In genomic region chr18:48949051-48949605, GRCh38 we compare ENCODE assay signal across 8 cellular contexts. TPM values are rescaled to one million over a fixed set of nuclear protein-coding genes. Genes with fewer than 3 reads are reported as not detected.
A peak's percentile ranks its signal among the peaks of the same experiment; 100 is the strongest.
DNase-seq lines count a peak whose midpoint lies in the region; ATAC-seq and TF ChIP-seq lines count a peak whose summit lies in the region.

No MANE protein-coding gene starts in this region.

- H3K9ac ChIP-seq in SK-N-SH = peak overlapping the region; percentile 91

- H3F3A ChIP-seq in SK-N-SH (replicated peaks; ENCODE audit: insufficient read depth) = peaks cover 68% of the 10 kb centered on the region

- POLR2A ChIA-PET in SK-N-SH (lab: Yijun Ruan, JAX) = interaction anchor here (1.6 kb wide), 1 partner anchor 89 kb away, joined by 7 read pairs; no protein-coding TSS in a partner anchor

- H3K9me3 ChIP-seq in cardiac muscle cell (ENCODE audit: low read depth) (no peaks in the 10 kb centered on the region), SK-N-SH (no peaks in the 10 kb centered on the region), tibial artery (no peaks in the 10 kb centered on the region)

- peak in 1 of 2 experiments; percentile 26; a peak in 1 of 4 replicates for TF ChIP-seq EP300 in SK-N-SH (IDR thresholded peaks at IDR 0.05; ENCODE audit: borderline replicate concordance in 1 of 2, low read depth in 1 of 2, low read length in 1 of 2)

- CTCF ChIA-PET in SK-N-SH (lab: Yijun Ruan, JAX) = interaction anchor here (0.9 to 4.4 kb wide), 6 partner anchors 19 to 290 kb away, joined by 3 to 16 read pairs (median 4); no protein-coding TSS in a partner anchor

- no peak overlapping the region for H2AFZ ChIP-seq in SK-N-SH (ENCODE audit: low read depth)

- H3K4me2 ChIP-seq in SK-N-SH = peak overlapping the region; percentile 91

- no peaks in the 10 kb centered on the region for H3K9me2 ChIP-seq in SK-N-SH

- peaks cover 34% of the 10 kb centered on the region for H3K4me1 ChIP-seq in cardiac muscle cell (ENCODE audit: low read depth)
- peaks cover 23 to 31% of the 10 kb centered on the region in 2 experiments for H3K4me1 ChIP-seq in SK-N-SH (ENCODE audit: control insufficient read depth in 1 of 2, insufficient read depth in 2 of 2, low read depth in 1 of 2, low read length in 1 of 2)
- H3K4me1 ChIP-seq in tibial artery = peaks cover 0 to 44% (median 38%) of the 10 kb centered on the region in 4 donors

- no peaks in the 10 kb centered on the region for H3K27me3 ChIP-seq in cardiac muscle cell
- H3K27me3 ChIP-seq in SK-N-SH (ENCODE audit: insufficient read depth) = no peaks in the 10 kb centered on the region
- no peaks in the 10 kb centered on the region for H3K27me3 ChIP-seq in tibial artery

- H3K27ac ChIP-seq in cardiac muscle cell = peak overlapping the region; percentile 96
- peak overlapping the region; percentile 84 to 96 for H3K27ac ChIP-seq in SK-N-SH (ENCODE audit: low read depth in 2 of 2, low read length in 1 of 2)
- H3K27ac ChIP-seq in tibial artery = peak overlapping the region; percentile 88 to 99

- H3K4me3 ChIP-seq in cardiac muscle cell (peak overlapping the region; percentile 100), SK-N-SH (ENCODE audit: low read depth in 2 of 2, low read length in 1 of 2) (peak overlapping the region; percentile 92 to 98), tibial artery (peak overlapping the region; percentile 58 to 98)

- peaks cover 85% of the 10 kb centered on the region for H3K79me2 ChIP-seq in SK-N-SH (ENCODE audit: insufficient read depth)

- no peak; the same call in 1 of the 2 replicates for TF ChIP-seq RAD21 in SK-N-SH (IDR thresholded peaks at IDR 0.05; ENCODE audit: low read length)

- peaks cover 69% of the 10 kb centered on the region for H4K20me1 ChIP-seq in SK-N-SH (ENCODE audit: insufficient read depth)

- H3K36me3 ChIP-seq in cardiac muscle cell = peaks cover 18% of the 10 kb centered on the region
- H3K36me3 ChIP-seq in SK-N-SH (replicated peaks in 1 of 2; ENCODE audit: control insufficient read depth in 1 of 2, insufficient read depth in 2 of 2, low read length in 1 of 2) = peaks cover 23 to 49% of the 10 kb centered on the region in 2 experiments
- H3K36me3 ChIP-seq in tibial artery = peaks cover 0 to 17% (median 9%) of the 10 kb centered on the region in 3 donors

- intact Hi-C loops in Right ventricle myocardium superior (cut with DNase I) = loop anchor here (5.0 to 10.0 kb wide), 2 partner anchors 114 to 167 kb away; no protein-coding TSS in a partner anchor
- intact Hi-C loops in tibial artery (cut with DNase I; ENCODE audit: low total_unique reads) = loop anchor here (10.0 kb wide), 1 partner anchor 274 kb away; no protein-coding TSS in a partner anchor

- TF ChIP-seq CTCF in cardiac muscle cell (IDR thresholded peaks at IDR 0.05; ENCODE audit: low read depth, low read length) (no peak), SK-N-SH (IDR thresholded peaks at IDR 0.05) (no peak), tibial artery (IDR thresholded peaks at IDR 0.05) (no peak)

- 2% methylated on average over 18 of the region's 27 CpGs for whole genome bisulfite sequencing in SK-N-SH (ENCODE audit: low lambda C conversion rate)

- ATAC-seq in Right ventricle myocardium superior (ENCODE audit: poor library complexity) (no peak), HG02840 (IDR thresholded peaks at IDR 0.05; ENCODE audit: low FRiP score, unreplicated experiment) (no peak)

- no peak for DNase-seq in cardiac muscle cell (ENCODE audit: low read depth in 1 of 2, low spot score in 1 of 2)
- DNase-seq in Right ventricle myocardium superior = no peak
- no peak for DNase-seq in SK-N-SH
- peak; percentile 64 for DNase-seq in central memory CD4-positive, alpha-beta T cell
- peak; percentile 53 for DNase-seq in medulla oblongata (ENCODE audit: extremely low spot score)
- DNase-seq in tibial artery = peak in 1 of 2 donors; percentile 44
- no peak for DNase-seq in DMS153 treated with DMSO at 0.1 percent for 48 hours (lab: John Stamatoyannopoulos, UW; ENCODE audit: unreplicated experiment)

TF ChIP-seq in SK-N-SH, 30 proteins besides CTCF, POLR2A, EP300 and RAD21:
- TF ChIP-seq TAF1 (IDR thresholded peaks at IDR 0.05; ENCODE audit: borderline replicate concordance, low read depth, low read length) (peak; percentile 10; the same call in 1 of the 2 replicates), ELF1 (IDR thresholded peaks at IDR 0.05) (0 out of 2 replicates have a peak, but pooled peaks have one; percentile 18), MXI1 (IDR thresholded peaks at IDR 0.05; ENCODE audit: low read depth, low read length) (no peak; the same call in 1 of the 2 replicates)

RNA-seq across cellular contexts. Expression of gene SMAD7, which starts 1.6 kb away (rescaled TPM):
- 93.1 and 129 TPM in 2 replicates for total RNA-seq in cardiac muscle cell
- polyA plus RNA-seq in cardiac muscle cell = 60.1 and 80.8 TPM in 2 replicates
- 14.0 TPM for total RNA-seq in Right ventricle myocardium superior
- polyA plus RNA-seq in SK-N-SH (2012; rRNA removed) = 19.1 and 20.0 TPM in 2 replicates
- polyA plus RNA-seq in SK-N-SH (2012; cell fraction: cytosol; rRNA removed) = 11.3 and 14.5 TPM in 2 replicates
- polyA plus RNA-seq in SK-N-SH (2012; cell fraction: nucleus; rRNA removed) = 15.2 and 26.8 TPM in 2 replicates

Comparison
In these comparisons a context has a peak if more than half of its experiments do, and no peak if none do; other contexts are left out.
1. DNase-seq: peak in central memory CD4-positive, alpha-beta T cell (single experiment) and medulla oblongata (single experiment); none in cardiac muscle cell (0 of 2), Right ventricle myocardium superior (single experiment), SK-N-SH (single experiment) and DMS153 treated with DMSO at 0.1 percent for 48 hours (single experiment).
2. Peak in every context shown above with its lines, with median percentiles within 50 percentile points of each other: H3K27ac ChIP-seq and H3K4me3 ChIP-seq.